Comparison of ENCODE assay signal across 8 cellular contexts in the genomic region with DNA sequence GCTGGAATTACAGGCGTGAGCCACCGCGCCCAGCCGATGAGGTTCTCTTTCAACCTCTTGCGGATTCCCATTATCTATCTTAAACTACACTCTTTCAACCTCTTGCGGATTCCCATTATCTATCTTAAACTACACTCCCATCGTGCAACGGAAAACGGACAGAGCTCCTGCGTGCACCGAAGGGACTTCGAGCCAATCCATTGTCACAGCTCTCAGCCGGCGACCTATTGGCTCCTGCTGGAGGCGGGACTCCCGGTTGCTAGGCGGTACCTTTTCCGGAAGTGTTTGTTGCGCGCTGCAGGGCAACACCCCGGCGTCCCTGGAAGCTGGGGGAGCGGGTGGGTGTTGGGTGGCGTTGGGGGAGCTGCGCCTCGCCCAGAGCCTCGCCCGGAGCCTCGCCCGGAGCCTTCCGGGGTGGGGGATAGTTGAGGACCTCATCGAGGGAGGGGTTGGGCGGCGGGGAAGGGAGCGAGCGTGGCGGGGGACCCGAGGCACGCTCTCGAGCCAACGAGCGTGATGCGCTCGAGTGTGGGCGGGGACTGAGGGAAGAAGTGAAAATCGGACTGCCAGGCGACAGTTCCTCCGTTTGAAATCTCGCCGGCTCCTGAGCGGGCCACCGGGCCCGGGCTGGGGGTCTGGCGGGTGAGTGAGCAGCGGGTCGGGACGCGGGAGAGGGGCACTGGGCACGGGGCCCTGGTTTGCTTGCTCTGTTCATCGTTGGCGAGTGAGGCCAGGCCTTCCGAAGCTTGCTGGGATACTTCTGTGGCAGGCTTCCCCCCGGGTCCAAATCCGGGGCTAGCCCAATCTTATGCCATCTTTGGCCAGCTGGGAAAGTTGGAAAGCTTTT. TPM values are rescaled to one million over a fixed set of nuclear protein-coding genes. Genes with fewer than 3 reads are reported as not detected.
A peak's percentile ranks its signal among the peaks of the same experiment; 100 is the strongest.
DNase-seq lines count a peak whose midpoint lies in the region; ATAC-seq and TF ChIP-seq lines count a peak whose summit lies in the region.

TSS of gene CEP164 (plus strand) at position 288 of the 847 bp plus-strand sequence. CDS start 10,733 bp downstream, outside the sequence.

- WGBS in esophagus muscularis mucosa: 0% methylated on average over 27 of the region's 64 CpGs

- TF ChIP-seq CTCF in Panc1 (IDR thresholded peaks at IDR 0.05): no peak
- TF ChIP-seq CTCF in esophagus muscularis mucosa (IDR thresholded peaks at IDR 0.05): no peak

- peak; percentile 9 for TF ChIP-seq POLR2A in esophagus muscularis mucosa (IDR thresholded peaks at IDR 0.05; ENCODE audit: low read depth)

- intact Hi-C loops in Panc1 (cut with micrococcal nuclease; ENCODE audit: unreplicated experiment): no loop called here
- intact Hi-C loops in esophagus muscularis mucosa (cut with DNase I): loop anchor here (10.0 kb wide), 1 partner anchor 553 kb away; the partner anchor contains the start of gene BUD13

- peak; percentile 97 for ATAC-seq in GM21723 (IDR thresholded peaks at IDR 0.05; ENCODE audit: unreplicated experiment)
- ATAC-seq in Panc1: peak; percentile 98
- peak; percentile 97 to 98 for ATAC-seq in activated T-cell treated with anti-CD3 and anti-CD28 coated beads, Interleukin-2, amount 50 U/mL, for 4 hours

- H3K9me3 Mint-ChIP-seq in activated T-cell treated with anti-CD3 and anti-CD28 coated beads, Interleukin-2, amount 50 U/mL, for 4 hours: no peaks in the 10 kb centered on the region

- no peaks in the 10 kb centered on the region for H3K27me3 Mint-ChIP-seq in activated T-cell treated with anti-CD3 and anti-CD28 coated beads, Interleukin-2, amount 50 U/mL, for 4 hours (ENCODE audit: low read depth)

- H3K36me3 ChIP-seq in Panc1 (ENCODE audit: control insufficient read depth, insufficient read depth, low read length) (no peaks in the 10 kb centered on the region), esophagus muscularis mucosa (peaks cover 0 to 4% (median 0%) of the 10 kb centered on the region in 4 donors), muscle layer of duodenum (ENCODE audit: control insufficient read depth in 1 of 2, insufficient read depth in 2 of 2, low read length in 2 of 2) (peaks cover 0 to 8% of the 10 kb centered on the region in 2 donors)

- no TSS peak for BruUV-seq in Panc1 (replicated peaks; lab: Mats Ljungman, UMichigan)

- H3K9me3 ChIP-seq in Panc1 (ENCODE audit: control insufficient read depth, insufficient read depth, low read depth, low read length): no peaks in the 10 kb centered on the region
- H3K9me3 ChIP-seq in esophagus muscularis mucosa: no peaks in the 10 kb centered on the region
- no peaks in the 10 kb centered on the region for H3K9me3 ChIP-seq in muscle layer of duodenum (ENCODE audit: control insufficient read depth in 1 of 2, low read length in 2 of 2)

- H3K4me1 ChIP-seq in Panc1 (ENCODE audit: control insufficient read depth, insufficient read depth, low read length) (peaks cover 9% of the 10 kb centered on the region), esophagus muscularis mucosa (peaks cover 8 to 18% (median 14%) of the 10 kb centered on the region in 4 donors), muscle layer of duodenum (ENCODE audit: control insufficient read depth in 1 of 2, insufficient read depth in 2 of 2, low read length in 2 of 2) (peaks cover 8 to 13% of the 10 kb centered on the region in 2 donors)

- peak within 1 kb of the TSS; percentile 90 for H3K27ac ChIP-seq in Panc1 (ENCODE audit: low read length)
- H3K27ac ChIP-seq in esophagus muscularis mucosa (replicated peaks in 1 of 4): peak within 1 kb of the TSS; percentile 88 to 94 (median 90)
- peak within 1 kb of the TSS; percentile 78 for H3K27ac ChIP-seq in muscle layer of duodenum (ENCODE audit: low read length)

- peaks cover 16% of the 10 kb centered on the region for H3K4me1 Mint-ChIP-seq in activated T-cell treated with anti-CD3 and anti-CD28 coated beads, Interleukin-2, amount 50 U/mL, for 4 hours (ENCODE audit: low read depth)

- in situ Hi-C loops in Panc1 (cut with HindIII; ENCODE audit: low pct_unique_long_range_greater_than_20kb, low sequenced_read_pairs): no loop called here

- H3K4me3 ChIP-seq in Panc1 (ENCODE audit: low read depth in 2 of 2, low read length in 2 of 2) (peak within 1 kb of the TSS; percentile 71 to 96), esophagus muscularis mucosa (peak within 1 kb of the TSS; percentile 65 to 82 (median 70)), muscle layer of duodenum (ENCODE audit: low read depth in 1 of 2, low read length in 2 of 2) (peak within 1 kb of the TSS; percentile 75 to 93)

- CTCF ChIA-PET in Panc1 (lab: Charles Lee): interaction anchor here (0.7 to 0.8 kb wide), 2 partner anchors 95 to 428 kb away, joined by 3 to 16 read pairs; partner anchors contain the start of gene RNF214

- TF ChIP-seq EP300 in esophagus muscularis mucosa (IDR thresholded peaks at IDR 0.05): no peak

- H3K36me3 Mint-ChIP-seq in activated T-cell treated with anti-CD3 and anti-CD28 coated beads, Interleukin-2, amount 50 U/mL, for 4 hours (ENCODE audit: insufficient read depth): peaks cover 5% of the 10 kb centered on the region

- no peaks in the 10 kb centered on the region for H3K27me3 ChIP-seq in Panc1 (ENCODE audit: control insufficient read depth, insufficient read depth, low read length)
- no peaks in the 10 kb centered on the region for H3K27me3 ChIP-seq in esophagus muscularis mucosa
- no peaks in the 10 kb centered on the region for H3K27me3 ChIP-seq in muscle layer of duodenum (ENCODE audit: low read depth, low read length)

- no peak within 1 kb of the TSS for H3K4me3 Mint-ChIP-seq in activated T-cell treated with anti-CD3 and anti-CD28 coated beads, Interleukin-2, amount 50 U/mL, for 4 hours

- peak; percentile 99 for DNase-seq in DMS53 (lab: John Stamatoyannopoulos, UW)
- peak; percentile 95 for DNase-seq in KG1 (lab: John Stamatoyannopoulos, UW)
- peak; percentile 91 for DNase-seq in Panc1 (ENCODE audit: low read depth, low spot score)
- peak; percentile 91 for DNase-seq in activated T-cell treated with anti-CD3 and anti-CD28 coated beads, Interleukin-2, amount 50 U/mL, for 4 hours
- DNase-seq in esophagus muscularis mucosa (ENCODE audit: extremely low spot score): peak; percentile 99
- peak; percentile 92 to 93 for DNase-seq in stimulated activated CD8-positive, alpha-beta memory T cell treated with anti-CD3 and anti-CD28 coated beads, Interleukin-7, amount 100 ng/mL, for 4 hours (ENCODE audit: low read depth in 2 of 2)

- POLR2A ChIA-PET in Panc1 (lab: Charles Lee): interaction anchor here (0.6 to 1.6 kb wide), 9 partner anchors 12 to 390 kb away, joined by 3 to 14 read pairs (median 6); partner anchors contain the start of genes BACE1 and PAFAH1B2

RNA-seq across cellular contexts. Expression of gene CEP164, which starts in this region (rescaled TPM):
- total RNA-seq in Panc1 (2021; ENCODE audit: unreplicated experiment) (75.4 TPM), esophagus muscularis mucosa (10 to 100 TPM; 16.4 to 21.2 (median 18.7) TPM)
- polyA plus RNA-seq in Panc1 (2012; ENCODE audit: insufficient read length): 43.0 TPM
- 10 to 100 TPM; 35.7 to 44.0 (median 36.5) TPM for total RNA-seq in activated T-cell treated with anti-CD3 and anti-CD28 coated beads, Interleukin-2, amount 50 U/mL, for 4 hours

Comparison
In these comparisons a context has a peak if more than half of its experiments do, and no peak if none do; other contexts are left out.
1. Peak in every context shown above with its lines: DNase-seq, ATAC-seq, H3K4me3 ChIP-seq and H3K27ac ChIP-seq.